ENCODE assay signal across 6 cellular contexts in the genomic region with DNA sequence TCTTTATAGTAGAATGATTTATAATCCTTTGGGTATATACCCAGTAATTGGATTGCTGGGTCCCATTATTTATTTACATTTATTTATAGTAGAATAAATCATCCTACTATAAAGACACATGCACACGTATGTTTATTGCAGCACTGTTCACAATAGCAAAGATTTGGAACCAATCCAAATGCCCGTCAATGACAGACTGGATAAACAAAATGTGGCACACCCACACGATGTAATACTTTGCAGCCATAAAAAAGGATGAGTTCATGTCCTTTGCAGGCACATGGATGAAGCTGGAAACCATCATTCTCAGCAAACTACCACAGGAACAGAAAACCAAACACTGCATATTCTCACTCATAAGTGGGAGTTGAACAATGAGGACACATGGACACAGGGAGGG.
A peak's percentile ranks its signal among the peaks of the same experiment; 100 is the strongest.
DNase-seq lines count a peak whose midpoint lies in the region; TF ChIP-seq lines count a peak whose summit lies in the region.
"Not testable (repeated sequence)": the region's sequence is repeated elsewhere in the genome, so short reads cannot be mapped to it uniquely, and the experiment has no call there.

No MANE protein-coding gene starts in this region.

- not testable (repeated sequence) for TF ChIP-seq CTCF in epithelial cell of esophagus (IDR thresholded peaks at IDR 0.05; ENCODE audit: insufficient read depth, low read depth, low read length, missing control alignments)

- peak; percentile 54 for DNase-seq in COLO668 (lab: John Stamatoyannopoulos, UW; ENCODE audit: unreplicated experiment)
- DNase-seq in HEK293T (ENCODE audit: extremely low spot score) = not testable (repeated sequence)
- peak; percentile 22 for DNase-seq in NCI-H748 treated with DMSO at 0.1 percent for 48 hours (lab: John Stamatoyannopoulos, UW)
- DNase-seq in SHP77 treated with DMSO at 0.1 percent for 48 hours (lab: John Stamatoyannopoulos, UW) = peak; percentile 1
- DNase-seq in epithelial cell of esophagus (ENCODE audit: low read depth) = peak; percentile 44
- peak; percentile 9 for DNase-seq in left kidney (ENCODE audit: low read depth, low spot score)

- CTCF ChIA-PET in HEK293T (lab: Yijun Ruan, JAX) = not testable (repeated sequence)

- not testable (repeated sequence) for H3K4me3 ChIP-seq in epithelial cell of esophagus (ENCODE audit: low read length)

- POLR2A ChIA-PET in HEK293T (lab: Yijun Ruan, JAX) = not testable (repeated sequence)

TF ChIP-seq in HEK293T, 16 proteins besides CTCF, POLR2A, EP300 and RAD21:
- TF ChIP-seq, protein P1, sequence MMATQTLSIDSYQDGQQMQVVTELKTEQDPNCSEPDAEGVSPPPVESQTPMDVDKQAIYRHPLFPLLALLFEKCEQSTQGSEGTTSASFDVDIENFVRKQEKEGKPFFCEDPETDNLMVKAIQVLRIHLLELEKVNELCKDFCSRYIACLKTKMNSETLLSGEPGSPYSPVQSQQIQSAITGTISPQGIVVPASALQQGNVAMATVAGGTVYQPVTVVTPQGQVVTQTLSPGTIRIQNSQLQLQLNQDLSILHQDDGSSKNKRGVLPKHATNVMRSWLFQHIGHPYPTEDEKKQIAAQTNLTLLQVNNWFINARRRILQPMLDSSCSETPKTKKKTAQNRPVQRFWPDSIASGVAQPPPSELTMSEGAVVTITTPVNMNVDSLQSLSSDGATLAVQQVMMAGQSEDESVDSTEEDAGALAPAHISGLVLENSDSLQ (IDR thresholded peaks at IDR 0.05) = peak; percentile 36
